ENCODE assay signal across 8 cellular contexts in the genomic region with DNA sequence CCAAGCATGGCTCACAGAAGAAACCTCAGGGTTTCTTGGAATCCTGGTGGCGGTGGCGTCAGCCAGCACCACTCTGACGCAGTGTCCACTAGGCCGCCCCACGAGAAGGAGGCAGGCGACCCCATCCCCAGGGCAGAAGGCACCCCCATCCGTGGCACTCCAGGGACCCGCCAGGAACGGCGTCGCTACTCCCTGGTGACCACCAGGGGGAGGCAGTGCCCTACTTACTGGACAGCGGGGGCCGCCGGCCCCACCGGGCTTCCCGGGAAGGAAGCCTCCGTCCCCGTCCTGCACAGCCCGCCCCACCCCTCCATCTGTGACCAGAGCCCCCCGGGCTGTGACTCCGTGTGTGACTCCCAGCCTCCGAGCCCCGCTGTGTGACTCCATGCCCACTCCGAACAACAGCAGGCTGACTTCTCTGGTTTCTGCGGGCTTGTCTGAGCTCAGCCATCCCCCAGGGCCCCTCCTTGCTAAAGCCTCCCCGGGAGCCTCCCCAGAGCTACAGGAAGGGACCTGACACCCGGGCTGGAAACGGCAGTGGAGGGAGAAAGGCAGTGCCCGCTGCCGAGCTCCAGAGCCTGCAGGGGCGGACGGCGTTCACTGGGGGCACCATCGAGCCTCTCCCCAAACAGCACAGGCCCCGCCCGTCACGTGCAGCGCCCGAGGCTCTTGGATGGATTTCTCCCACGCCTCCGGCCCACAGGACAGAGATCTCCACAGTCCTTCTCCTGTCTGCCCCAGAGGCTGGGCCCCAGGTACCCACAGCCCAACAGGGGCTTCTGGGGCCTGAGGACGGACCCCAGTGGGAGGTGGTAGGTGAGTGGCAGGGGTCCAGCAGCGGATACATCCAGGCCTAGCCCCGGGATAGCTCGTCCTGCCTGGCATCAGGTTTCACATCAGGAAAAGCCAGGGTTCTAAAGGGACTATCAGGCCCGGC. TPM values are rescaled to one million over a fixed set of nuclear protein-coding genes. Genes with fewer than 3 reads are reported as not detected.
DNase-seq lines count a peak whose midpoint lies in the region; ATAC-seq, FAIRE-seq and TF ChIP-seq lines count a peak whose summit lies in the region.

No MANE protein-coding gene starts in this region.

- H3K9me2 ChIP-seq in OCI-LY1 (ENCODE audit: low read depth, low read length): no peaks in the 10 kb centered on the region

- FAIRE-seq in endothelial cell of umbilical vein (lab: Jason Lieb, UNC): peak; percentile 83

- H3K36me3 ChIP-seq in OCI-LY1 (ENCODE audit: insufficient read depth, low read length): no peaks in the 10 kb centered on the region
- no peaks in the 10 kb centered on the region for H3K36me3 ChIP-seq in endothelial cell of umbilical vein (ENCODE audit: control insufficient read depth in 2 of 2, extremely low read depth in 1 of 2, insufficient read depth in 2 of 2, low read length in 2 of 2)

- DNase-seq in A172 (ENCODE audit: low spot score): peak; percentile 83
- DNase-seq in HuH-7.5 (ENCODE audit: low spot score): peak; percentile 83
- peak; percentile 88 for DNase-seq in activated CD8-positive, alpha-beta memory T cell treated with anti-CD3 and anti-CD28 coated beads, Interleukin-2, amount 50 U/mL, for 48 hours
- DNase-seq in endothelial cell of umbilical vein (ENCODE audit: low read depth, low spot score): peak; percentile 86
- DNase-seq in mesothelial cell of epicardium (ENCODE audit: low spot score in 2 of 2, unreplicated experiment in 2 of 2): peak; percentile 75 to 90
- DNase-seq in stimulated activated CD8-positive, alpha-beta memory T cell treated with anti-CD3 and anti-CD28 coated beads, Interleukin-12 subunit alpha, Interleukin-12 subunit beta, amount 100 ng/mL, for 4 hours (ENCODE audit: low read depth): peak; percentile 52

- H3F3A ChIP-seq in OCI-LY1 (ENCODE audit: insufficient read depth, low read length): no peaks in the 10 kb centered on the region

- peak; percentile 65 for ATAC-seq in GM18907 (IDR thresholded peaks at IDR 0.05; ENCODE audit: unreplicated experiment)

- H3K4me1 ChIP-seq in OCI-LY1 (ENCODE audit: insufficient read depth, low read length, severe bottlenecking) (peaks cover 3% of the 10 kb centered on the region), endothelial cell of umbilical vein (ENCODE audit: control insufficient read depth, extremely low read depth, insufficient read depth, low read length) (peaks cover 4% of the 10 kb centered on the region)

- H3K4me3 Mint-ChIP-seq in mesothelial cell of epicardium: peak overlapping the region; percentile 83

- H3K79me2 ChIP-seq in OCI-LY1 (ENCODE audit: insufficient read depth, low read length): no peaks in the 10 kb centered on the region
- H3K79me2 ChIP-seq in endothelial cell of umbilical vein (ENCODE audit: control insufficient read depth, insufficient read depth, low read length): no peaks in the 10 kb centered on the region

- intact Hi-C loops in endothelial cell of umbilical vein (cut with micrococcal nuclease): loop anchor here (1.0 to 10.0 kb wide), 5 partner anchors 37 to 672 kb away; a partner anchor contains a TSS

- H3K9ac ChIP-seq in OCI-LY1 (ENCODE audit: low read length): peak overlapping the region; percentile 89
- H3K9ac ChIP-seq in endothelial cell of umbilical vein (replicated peaks; ENCODE audit: extremely low read depth, insufficient read depth, low read length): peak overlapping the region; percentile 68

- peaks cover 2% of the 10 kb centered on the region for H3K27me3 Mint-ChIP-seq in mesothelial cell of epicardium (ENCODE audit: low read depth)

- peaks cover 4% of the 10 kb centered on the region for H3K9me3 Mint-ChIP-seq in mesothelial cell of epicardium

- H2AFZ ChIP-seq in OCI-LY1 (ENCODE audit: low read length) (peak overlapping the region; percentile 99), endothelial cell of umbilical vein (ENCODE audit: low read depth, low read length) (peak overlapping the region; percentile 99)

- TF ChIP-seq CTCF in OCI-LY1 (IDR thresholded peaks at IDR 0.05; ENCODE audit: low read length): peak; percentile 84
- peak; percentile 65 to 96 for TF ChIP-seq CTCF in endothelial cell of umbilical vein (IDR thresholded peaks at IDR 0.05; ENCODE audit: extremely low read depth in 1 of 2, insufficient read depth in 1 of 2, low read depth in 1 of 2, low read length in 2 of 2)
- peak; percentile 97 for TF ChIP-seq CTCF in mesothelial cell of epicardium (IDR thresholded peaks at IDR 0.05; ENCODE audit: unreplicated experiment)

- no peak for TF ChIP-seq POLR2A in endothelial cell of umbilical vein (IDR thresholded peaks at IDR 0.05; ENCODE audit: low read depth, low read length)

- H3K27me3 ChIP-seq in OCI-LY1 (ENCODE audit: insufficient read depth, low read length) (no peaks in the 10 kb centered on the region; the same call in 1 of the 2 replicates), endothelial cell of umbilical vein (ENCODE audit: control insufficient read depth in 2 of 2, insufficient read depth in 2 of 2, low read length in 2 of 2) (no peaks in the 10 kb centered on the region)

- H3K9me1 ChIP-seq in endothelial cell of umbilical vein (replicated peaks; ENCODE audit: control insufficient read depth, extremely low read depth, insufficient read depth, low read length): no peaks in the 10 kb centered on the region

- dilution Hi-C loops in endothelial cell of umbilical vein (cut with MboI; ENCODE audit: extremely low pct_ligation_motif_present, low sequenced_read_pairs): no loop called here

- CTCF ChIA-PET in endothelial cell of umbilical vein (lab: Charles Lee): interaction anchor here (0.5 to 5.1 kb wide), 42 partner anchors 11 to 1301 kb away, joined by 3 to 150 read pairs (median 4); a partner anchor contains a TSS

- H3K4me3 ChIP-seq in OCI-LY1 (ENCODE audit: low read depth, low read length, poor library complexity, severe bottlenecking) (peak overlapping the region; percentile 80), endothelial cell of umbilical vein (replicated peaks in 1 of 3; ENCODE audit: insufficient read depth in 1 of 3, low read depth in 1 of 3, low read length in 3 of 3) (peak overlapping the region; percentile 34 to 45 (median 38))

- H4K20me1 ChIP-seq in OCI-LY1 (ENCODE audit: insufficient read depth, low read length): no peaks in the 10 kb centered on the region
- H4K20me1 ChIP-seq in endothelial cell of umbilical vein (replicated peaks; ENCODE audit: control insufficient read depth, extremely low read depth, insufficient read depth, low read length): no peaks in the 10 kb centered on the region

- peak overlapping the region; percentile 99 for H3K4me2 ChIP-seq in OCI-LY1 (ENCODE audit: low read length)
- H3K4me2 ChIP-seq in endothelial cell of umbilical vein (ENCODE audit: insufficient read depth, low read length): peak overlapping the region; percentile 70

- H3K9me3 ChIP-seq in OCI-LY1 (ENCODE audit: low read length): no peaks in the 10 kb centered on the region
- H3K9me3 ChIP-seq in endothelial cell of umbilical vein (replicated peaks; ENCODE audit: control insufficient read depth, insufficient read depth, low read length): no peaks in the 10 kb centered on the region

- POLR2A ChIA-PET in endothelial cell of umbilical vein (lab: Charles Lee): interaction anchor here (0.6 kb wide), 1 partner anchor 498 kb away, joined by 3 read pairs; no protein-coding TSS in a partner anchor

- peaks cover 13% of the 10 kb centered on the region for H3K4me1 Mint-ChIP-seq in mesothelial cell of epicardium

- H3K27ac ChIP-seq in OCI-LY1 (ENCODE audit: low read depth, low read length, poor library complexity, severe bottlenecking) (no peak overlapping the region), endothelial cell of umbilical vein (ENCODE audit: insufficient read depth, low read depth, low read length) (peak overlapping the region; percentile 44)

- no peaks in the 10 kb centered on the region for H3K36me3 Mint-ChIP-seq in mesothelial cell of epicardium

- H3K27ac Mint-ChIP-seq in mesothelial cell of epicardium: peak overlapping the region; percentile 90

- no TSS peak for BruUV-seq in endothelial cell of umbilical vein (replicated peaks; lab: Mats Ljungman, UMichigan)

RNA-seq across cellular contexts. Expression of a gene that starts 21.1 kb away (rescaled TPM):
- total RNA-seq in A172 (2014; rRNA removed; shearing (Covaris generic)): 2.1 and 3.6 TPM in 2 replicates
- total RNA-seq in endothelial cell of umbilical vein (0.72 and 1.5 TPM in 2 replicates), mesothelial cell of epicardium (0.40 to 0.86 TPM (median 0.44 TPM) in 3 replicates)
- polyA plus RNA-seq in endothelial cell of umbilical vein: 1.1 and 1.3 TPM in 2 replicates
- 0.62 and 0.85 TPM in 2 replicates for polyA plus RNA-seq in endothelial cell of umbilical vein (2011; cell fraction: cytosol; rRNA removed)
- 0.42 and 0.45 TPM in 2 replicates for polyA plus RNA-seq in endothelial cell of umbilical vein (2011; cell fraction: nucleus; rRNA removed)
- polyA plus RNA-seq in endothelial cell of umbilical vein (2012): 0.15 and 0.31 TPM in 2 replicates
- 0.17 and 0.24 TPM in 2 replicates for polyA minus RNA-seq in endothelial cell of umbilical vein
- not detected for polyA minus RNA-seq in endothelial cell of umbilical vein (2011; cell fraction: cytosol; rRNA and poly(A)+ RNA removed)
- not detected in 2 replicates for polyA minus RNA-seq in endothelial cell of umbilical vein (2011; cell fraction: nucleus; rRNA and poly(A)+ RNA removed)

RNA-seq across cellular contexts. Expression of a gene that starts 35.5 kb away (rescaled TPM):
- total RNA-seq in A172 (2014; rRNA removed; shearing (Covaris generic)): 211 and 238 TPM in 2 replicates
- total RNA-seq in endothelial cell of umbilical vein (293 and 319 TPM in 2 replicates), mesothelial cell of epicardium (244 to 248 TPM (median 245 TPM) in 3 replicates)
- polyA plus RNA-seq in endothelial cell of umbilical vein: 487 and 533 TPM in 2 replicates
- 474 and 499 TPM in 2 replicates for polyA plus RNA-seq in endothelial cell of umbilical vein (2011; cell fraction: cytosol; rRNA removed)
- polyA plus RNA-seq in endothelial cell of umbilical vein (2011; cell fraction: nucleus; rRNA removed): 158 and 164 TPM in 2 replicates
- 254 and 276 TPM in 2 replicates for polyA plus RNA-seq in endothelial cell of umbilical vein (2012)
- 459 and 568 TPM in 2 replicates for polyA minus RNA-seq in endothelial cell of umbilical vein
- 32.2 TPM for polyA minus RNA-seq in endothelial cell of umbilical vein (2011; cell fraction: cytosol; rRNA and poly(A)+ RNA removed)
- 77.9 and 79.3 TPM in 2 replicates for polyA minus RNA-seq in endothelial cell of umbilical vein (2011; cell fraction: nucleus; rRNA and poly(A)+ RNA removed)

RNA-seq across cellular contexts. Expression of a gene that starts 35.8 kb away (rescaled TPM):
- 17.9 and 20.0 TPM in 2 replicates for total RNA-seq in A172 (2014; rRNA removed; shearing (Covaris generic))
- 1.0 and 2.4 TPM in 2 replicates for total RNA-seq in endothelial cell of umbilical vein
- polyA plus RNA-seq in endothelial cell of umbilical vein: 0.18 and 0.23 TPM in 2 replicates
- 0.13 and 0.17 TPM in 2 replicates for polyA plus RNA-seq in endothelial cell of umbilical vein (2011; cell fraction: cytosol; rRNA removed)
- polyA plus RNA-seq in endothelial cell of umbilical vein (2011; cell fraction: nucleus; rRNA removed): 0.97 and 1.4 TPM in 2 replicates
- 0.59 and 0.84 TPM in 2 replicates for polyA plus RNA-seq in endothelial cell of umbilical vein (2012)
- 0.22 and 0.28 TPM in 2 replicates for polyA minus RNA-seq in endothelial cell of umbilical vein
- not detected for polyA minus RNA-seq in endothelial cell of umbilical vein (2011; cell fraction: cytosol; rRNA and poly(A)+ RNA removed)
- 0.34 and 0.72 TPM in 2 replicates for polyA minus RNA-seq in endothelial cell of umbilical vein (2011; cell fraction: nucleus; rRNA and poly(A)+ RNA removed)
- 0.45 to 0.90 TPM (median 0.49 TPM) in 3 replicates for total RNA-seq in mesothelial cell of epicardium
